24 cellular contexts compared by ENCODE assay signal in the genomic region with DNA sequence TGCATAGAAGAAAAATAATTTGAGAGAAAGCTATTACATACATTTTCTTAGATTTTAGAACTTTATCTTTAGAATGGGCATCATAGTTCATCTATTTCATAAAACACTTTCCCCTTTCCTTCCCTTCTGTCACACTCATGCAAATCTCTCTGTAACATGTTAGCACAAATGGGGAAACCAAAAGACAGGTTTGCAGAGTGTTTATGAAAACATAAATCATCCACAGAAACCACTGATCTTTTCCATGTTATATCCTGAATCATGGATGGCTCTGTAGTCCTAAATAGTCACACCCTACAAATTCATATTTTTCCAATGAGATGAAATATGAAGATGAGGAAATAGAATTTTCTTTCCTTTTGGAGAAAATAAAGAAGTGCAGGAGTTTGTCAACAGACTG.
A peak's percentile ranks its signal among the peaks of the same experiment; 100 is the strongest.
DNase-seq lines count a peak whose midpoint lies in the region; ATAC-seq, FAIRE-seq and TF ChIP-seq lines count a peak whose summit lies in the region.
"Had no signal": no experiment of that assay in that cellular context is flagged by ENCODE, and none has a peak within 500 bp of the region (broad histone marks: within the 10 kb centered on the region; RNA-seq: fewer than 3 reads in every experiment).

No MANE protein-coding gene starts in this region.

- peak; percentile 20 for FAIRE-seq in urothelium cell line (lab: Jason Lieb, UNC)
- FAIRE-seq: A549, D721Med, G401.6, GM12891, GM19239 had no signal

- H3K9ac ChIP-seq in mammary epithelial cell (ENCODE audit: insufficient read depth, low read length): no peak overlapping the region
- H3K9ac ChIP-seq: BLaER1 treated with 17β-estradiol and CSF1 and Interleukin-3, amounts not matched to agents 10 nM and 100 nM had no signal

- TF ChIP-seq CTCF in mammary epithelial cell (conservative IDR thresholded peaks at IDR 0.05 in 1 of 2, IDR thresholded peaks at IDR 0.05 in 1 of 2; ENCODE audit: extremely low read depth in 1 of 2, insufficient read depth in 1 of 2, low read depth in 1 of 2, low read length in 2 of 2) (no peak), MCF 10A (IDR thresholded peaks at IDR 0.05; ENCODE audit: unreplicated experiment) (no peak), left lung (IDR thresholded peaks at IDR 0.05) (no peak)

- H4K20me1 ChIP-seq in mammary epithelial cell (ENCODE audit: insufficient read depth, low read length): no peaks in the 10 kb centered on the region
- H4K20me1 ChIP-seq: BLaER1 treated with 17β-estradiol and CSF1 and Interleukin-3, amounts not matched to agents 10 nM and 100 nM had no signal

- H3K27me3 Mint-ChIP-seq in MCF 10A (ENCODE audit: insufficient read depth, unreplicated experiment): no peaks in the 10 kb centered on the region
- H3K27me3 Mint-ChIP-seq: B cell; CD4-positive, alpha-beta T cell had no signal

- H3K9me3 Mint-ChIP-seq in MCF 10A (ENCODE audit: unreplicated experiment): no peaks in the 10 kb centered on the region
- H3K9me3 Mint-ChIP-seq: CD4-positive, alpha-beta T cell had no signal

- no peak overlapping the region for H3K4me3 Mint-ChIP-seq in MCF 10A (ENCODE audit: unreplicated experiment)
- H3K4me3 Mint-ChIP-seq: B cell; CD4-positive, alpha-beta T cell; CD8-positive, alpha-beta T cell had no signal

- no peak overlapping the region for H3K4me2 ChIP-seq in mammary epithelial cell (ENCODE audit: insufficient read depth, low read depth, low read length)
- H3K4me2 ChIP-seq: A549; BLaER1 treated with 17β-estradiol and CSF1 and Interleukin-3, amounts not matched to agents 10 nM and 100 nM had no signal

- no peak overlapping the region for H3K27ac Mint-ChIP-seq in MCF 10A (ENCODE audit: low read depth, unreplicated experiment)
- H3K27ac Mint-ChIP-seq: B cell; CD4-positive, alpha-beta T cell; CD8-positive, alpha-beta T cell had no signal

- H3K27ac ChIP-seq in mammary epithelial cell (ENCODE audit: insufficient read depth, low read depth, low read length): no peak overlapping the region
- no peak overlapping the region for H3K27ac ChIP-seq in left lung
- H3K27ac ChIP-seq: 22Rv1; BLaER1 treated with 17β-estradiol and CSF1 and Interleukin-3, amounts not matched to agents 10 nM and 100 nM; C4-2B had no signal

- POLR2A ChIA-PET in MCF 10A (lab: Yijun Ruan, JAX): no interaction called here

- H3K79me2 ChIP-seq in mammary epithelial cell (ENCODE audit: insufficient read depth, low read length): no peaks in the 10 kb centered on the region

- CTCF ChIA-PET in mammary epithelial cell (lab: Charles Lee; ENCODE audit: low non-redundant PET): no interaction called here
- CTCF ChIA-PET in MCF 10A (lab: Yijun Ruan, JAX): no interaction called here

- H3K9me3 ChIP-seq in mammary epithelial cell (replicated peaks; ENCODE audit: insufficient read depth, low read length): no peaks in the 10 kb centered on the region
- peaks cover 0 to 3% of the 10 kb centered on the region in 2 donors for H3K9me3 ChIP-seq in left lung
- H3K9me3 ChIP-seq: A549, Caco-2 had no signal

- peaks cover 5% of the 10 kb centered on the region for H3K36me3 Mint-ChIP-seq in MCF 10A (ENCODE audit: insufficient read depth, unreplicated experiment)
- H3K36me3 Mint-ChIP-seq: CD8-positive, alpha-beta T cell had no signal

- peaks cover 23% of the 10 kb centered on the region for H3K4me1 Mint-ChIP-seq in MCF 10A (ENCODE audit: insufficient read depth, unreplicated experiment)

- no peaks in the 10 kb centered on the region for H3K36me3 ChIP-seq in mammary epithelial cell (ENCODE audit: insufficient read depth, low read length)
- H3K36me3 ChIP-seq in left lung: no peaks in the 10 kb centered on the region
- H3K36me3 ChIP-seq: BLaER1 treated with 17β-estradiol and CSF1 and Interleukin-3, amounts not matched to agents 10 nM and 100 nM had no signal

- ATAC-seq in left lung: no peak
- ATAC-seq: A549; CD8-positive, alpha-beta T cell had no signal

- dilution Hi-C loops in mammary epithelial cell (cut with HindIII; ENCODE audit: low sequenced_read_pairs): no loop called here

- DNase-seq in mammary epithelial cell (no peak), MCF 10A (ENCODE audit: unreplicated experiment) (no peak), LHCN-M2 (ENCODE audit: low read depth) (peak; percentile 74), myocyte (ENCODE audit: low read depth) (peak; percentile 32), urothelium cell line (ENCODE audit: low spot score) (no peak), NCI-H526 (lab: John Stamatoyannopoulos, UW) (no peak), foreskin melanocyte (no peak), left lung (no peak)
- DNase-seq: AML-193; Caco-2; Calu3; CD4-positive, alpha-beta T cell; CD8-positive, alpha-beta T cell; DMS79 treated with DMSO at 0.1 percent for 48 hours; GF-D8 had no signal

- H2AFZ ChIP-seq in mammary epithelial cell (ENCODE audit: low read depth, low read length): peak overlapping the region; percentile 51

- in situ Hi-C loops in mammary epithelial cell (cut with MboI; ENCODE audit: low sequenced_read_pairs in 2 of 2): no loop called here

- intact Hi-C loops in mammary epithelial cell (cut with micrococcal nuclease) (no loop called here), MCF 10A (cut with micrococcal nuclease) (loop anchor here (10.0 kb wide), 1 partner anchor 172 kb away; no protein-coding TSS in a partner anchor), left lung (cut with DNase I) (no loop called here)

- no TSS peak for BruUV-seq in mammary epithelial cell (replicated peaks; lab: Mats Ljungman, UMichigan)
- BruUV-seq in MCF 10A (replicated peaks; lab: Mats Ljungman, UMichigan): no TSS peak

- H3K4me3 ChIP-seq in mammary epithelial cell (replicated peaks in 1 of 3; ENCODE audit: insufficient read depth in 1 of 3, low read depth in 2 of 3, low read length in 3 of 3): no peak overlapping the region
- no peak overlapping the region for H3K4me3 ChIP-seq in left lung
- H3K4me3 ChIP-seq: A549; BLaER1 treated with 17β-estradiol and CSF1 and Interleukin-3, amounts not matched to agents 10 nM and 100 nM had no signal

- H3K27me3 ChIP-seq in mammary epithelial cell (ENCODE audit: insufficient read depth, low read length) (no peaks in the 10 kb centered on the region), left lung (no peaks in the 10 kb centered on the region)
- H3K27me3 ChIP-seq: BLaER1 treated with 17β-estradiol and CSF1 and Interleukin-3, amounts not matched to agents 10 nM and 100 nM had no signal

- H3K4me1 ChIP-seq in mammary epithelial cell (ENCODE audit: insufficient read depth, low read length): peaks cover 14% of the 10 kb centered on the region
- peaks cover 3 to 4% of the 10 kb centered on the region in 2 donors for H3K4me1 ChIP-seq in left lung

Comparison
In these comparisons a context has a peak if more than half of its experiments do, and no peak if none do; other contexts are left out.
1. DNase-seq: peak in LHCN-M2 (single experiment) and myocyte (single experiment); none in mammary epithelial cell (single experiment), MCF 10A (single experiment), urothelium cell line (single experiment), NCI-H526 (0 of 2), foreskin melanocyte (single experiment) and left lung (0 of 2).